Comparison of ENCODE assay signal across 1 cellular context in genomic region chr5:65760504-65761275, GRCh38.
TF ChIP-seq lines count a peak whose summit lies in the region.

No MANE protein-coding gene starts in this region.

TF ChIP-seq in GM12878, 131 proteins besides CTCF, POLR2A, EP300 and RAD21:
- TF ChIP-seq NFIC (IDR thresholded peaks at IDR 0.05; ENCODE audit: low read depth, low read length) (no peak), ZNF622 (IDR thresholded peaks at IDR 0.05) (no peak), SMC3 (IDR thresholded peaks at IDR 0.05; ENCODE audit: borderline replicate concordance, low read length) (peak; percentile 51; the same call in 1 of the 2 replicates), NFXL1 (IDR thresholded peaks at IDR 0.05; ENCODE audit: borderline replicate concordance) (no peak)
TF ChIP-seq in GM12878: peak in this region for 1.
